16 cellular contexts compared by ENCODE assay signal in the genomic region with DNA sequence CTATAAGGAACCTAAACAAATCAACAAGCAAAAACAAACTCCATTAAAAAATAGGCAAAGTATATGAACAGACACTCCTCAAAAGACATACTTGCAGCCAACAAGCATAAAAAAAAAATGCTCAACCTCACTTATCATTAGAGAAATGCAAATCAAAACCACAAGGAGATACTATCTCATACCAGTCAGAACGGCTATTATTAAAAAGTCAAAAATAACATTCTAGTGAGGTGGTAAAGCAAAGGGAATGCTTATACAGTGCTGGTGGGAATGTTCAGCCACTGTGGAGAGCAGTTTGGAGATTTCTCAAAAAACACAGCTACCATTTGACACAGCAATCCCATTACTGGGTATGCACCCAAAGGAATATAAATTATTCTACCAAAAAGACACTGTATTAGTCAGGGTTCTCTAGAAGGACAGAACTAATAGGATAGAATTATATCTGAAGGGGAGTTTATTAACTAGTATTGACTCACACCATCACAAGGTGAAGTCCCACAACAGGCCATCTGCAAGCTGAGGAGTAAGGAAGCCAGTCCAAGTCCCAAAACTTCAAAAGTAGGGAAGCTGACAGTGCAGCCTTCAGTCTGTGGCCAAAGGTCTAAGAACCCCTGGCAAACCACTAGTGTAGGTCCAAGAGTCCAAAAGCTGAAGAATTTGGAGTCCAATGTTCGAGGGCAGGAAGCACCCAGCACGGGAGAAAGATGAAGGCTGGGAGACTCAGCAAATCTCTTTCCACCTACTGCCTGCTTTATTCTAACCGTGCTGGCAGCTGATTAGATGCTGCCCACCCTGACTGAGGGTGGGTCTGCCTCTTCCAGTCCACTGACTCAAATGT.
DNase-seq lines count a peak whose midpoint lies in the region; ATAC-seq, FAIRE-seq and TF ChIP-seq lines count a peak whose summit lies in the region.
"Had no signal": no experiment of that assay in that cellular context is flagged by ENCODE, and none has a peak within 500 bp of the region (broad histone marks: within the 10 kb centered on the region; RNA-seq: fewer than 3 reads in every experiment).

No MANE protein-coding gene starts in this region.

- H3K4me1 ChIP-seq in mesendoderm (ENCODE audit: control insufficient read depth, low read depth, low read length), result no peaks in the 10 kb centered on the region

- no peak overlapping the region for H3K4me3 ChIP-seq in mesendoderm (ENCODE audit: low read length)

- DNase-seq in GM18507 (ENCODE audit: extremely low spot score, insufficient read length, low read depth) (no peak), HFFc6 (peak; percentile 67), NCI-H226 (peak; percentile 40), left lobe of liver (ENCODE audit: low spot score) (peak; percentile 47), mesendoderm (no peak), globus pallidus (ENCODE audit: low spot score) (no peak)
- no peak for DNase-seq in stimulated activated CD4-positive, alpha-beta T cell treated with anti-CD3 and anti-CD28 coated beads, Interleukin-4, amount 100 ng/mL, for 1 hour
- DNase-seq: aorta; effector CD8-positive, alpha-beta T cell; foreskin melanocyte; retina; stimulated activated CD4-positive, alpha-beta T cell treated with anti-CD3 and anti-CD28 coated beads, Interleukin-2, amount 100 ng/mL, for 48 hours; SW 1271 had no signal

- no peak overlapping the region for H3K27ac Mint-ChIP-seq in HFFc6
- H3K27ac Mint-ChIP-seq: stimulated activated effector memory CD8-positive, alpha-beta T cell treated with anti-CD3 and anti-CD28 coated beads, Interleukin-12 subunit alpha, Interleukin-12 subunit beta, amount 100 ng/mL, for 72 hours had no signal

- H3K36me3 Mint-ChIP-seq in HFFc6 (ENCODE audit: low read depth), result no peaks in the 10 kb centered on the region
- H3K36me3 Mint-ChIP-seq: stimulated activated effector memory CD8-positive, alpha-beta T cell treated with anti-CD3 and anti-CD28 coated beads, Interleukin-12 subunit alpha, Interleukin-12 subunit beta, amount 100 ng/mL, for 72 hours had no signal

- no peak overlapping the region for H3K18ac ChIP-seq in mesendoderm (ENCODE audit: low read length)

- no peak overlapping the region for H4K5ac ChIP-seq in mesendoderm (ENCODE audit: low read length)

- no peak overlapping the region for H2BK5ac ChIP-seq in mesendoderm (ENCODE audit: low read length)

- H3K4me1 Mint-ChIP-seq in HFFc6 (ENCODE audit: low read depth), result peaks cover 12% of the 10 kb centered on the region
- H3K4me1 Mint-ChIP-seq: stimulated activated effector memory CD8-positive, alpha-beta T cell treated with anti-CD3 and anti-CD28 coated beads, Interleukin-12 subunit alpha, Interleukin-12 subunit beta, amount 100 ng/mL, for 72 hours had no signal

- no peaks in the 10 kb centered on the region for H3K79me2 ChIP-seq in mesendoderm (ENCODE audit: control insufficient read depth, insufficient read depth, low read length)

- no peak overlapping the region for H3K23ac ChIP-seq in mesendoderm (ENCODE audit: low read length)

- H2BK15ac ChIP-seq in mesendoderm (replicated peaks; ENCODE audit: low read depth), result no peak overlapping the region

- H3K27ac ChIP-seq in mesendoderm (ENCODE audit: low read depth, low read length), result no peak overlapping the region
- H3K27ac ChIP-seq: C4-2B had no signal

- no CpG with 5 or more reads among the region's 4 CpGs for WGBS in mesendoderm (ENCODE audit: extremely low coverage, insufficient coverage, low lambda C conversion rate)

- H3K27me3 Mint-ChIP-seq in HFFc6 (ENCODE audit: insufficient read depth), result peaks cover 4% of the 10 kb centered on the region; the same call in 1 of the 2 replicates

- H3K27me3 ChIP-seq in mesendoderm (ENCODE audit: insufficient read depth, low read length, poor library complexity), result no peaks in the 10 kb centered on the region

- no peak overlapping the region for H3K56ac ChIP-seq in mesendoderm (ENCODE audit: low read length)

- FAIRE-seq in GM18507 (lab: Jason Lieb, UNC), result peak; percentile 69

- H2AK5ac ChIP-seq in mesendoderm (ENCODE audit: low read length), result no peak overlapping the region

- H3K4ac ChIP-seq in mesendoderm (ENCODE audit: low read depth, low read length), result no peak overlapping the region

- H3K9ac ChIP-seq in mesendoderm (ENCODE audit: low read length), result no peak overlapping the region

- no peak overlapping the region; the same call in 1 of the 2 replicates for H3K4me3 Mint-ChIP-seq in HFFc6
- H3K4me3 Mint-ChIP-seq: stimulated activated effector memory CD8-positive, alpha-beta T cell treated with anti-CD3 and anti-CD28 coated beads, Interleukin-12 subunit alpha, Interleukin-12 subunit beta, amount 100 ng/mL, for 72 hours had no signal

- no peak overlapping the region for H4K8ac ChIP-seq in mesendoderm (ENCODE audit: low read depth, low read length)

- TF ChIP-seq CTCF in HFFc6 (IDR thresholded peaks at IDR 0.05), result no peak

- no peak overlapping the region for H2BK120ac ChIP-seq in mesendoderm (ENCODE audit: low read depth, low read length)

- no peaks in the 10 kb centered on the region for H3K79me1 ChIP-seq in mesendoderm (ENCODE audit: low read length)

- no peak for ATAC-seq in left lobe of liver
- no peak for ATAC-seq in HG03442 (IDR thresholded peaks at IDR 0.05; ENCODE audit: unreplicated experiment)
- ATAC-seq: stimulated activated effector memory CD8-positive, alpha-beta T cell treated with anti-CD3 and anti-CD28 coated beads, Interleukin-12 subunit alpha, Interleukin-12 subunit beta, amount 100 ng/mL, for 72 hours had no signal

- H3K4me2 ChIP-seq in mesendoderm (ENCODE audit: low read length), result no peak overlapping the region

- H3K9me3 Mint-ChIP-seq in HFFc6, result no peaks in the 10 kb centered on the region
- H3K9me3 Mint-ChIP-seq: stimulated activated effector memory CD8-positive, alpha-beta T cell treated with anti-CD3 and anti-CD28 coated beads, Interleukin-12 subunit alpha, Interleukin-12 subunit beta, amount 100 ng/mL, for 72 hours had no signal

- no peaks in the 10 kb centered on the region for H3K36me3 ChIP-seq in mesendoderm (ENCODE audit: control insufficient read depth, insufficient read depth, low read length)

Comparison
In these comparisons a context has a peak if more than half of its experiments do, and no peak if none do; other contexts are left out.
1. DNase-seq: peak in HFFc6 (single experiment), NCI-H226 (single experiment) and left lobe of liver (single experiment); none in GM18507 (single experiment), stimulated activated CD4-positive, alpha-beta T cell treated with anti-CD3 and anti-CD28 coated beads, Interleukin-4, amount 100 ng/mL, for 1 hour (single experiment), mesendoderm (single experiment) and globus pallidus (single experiment).